1 cellular context compared by ENCODE assay signal in the genomic region with DNA sequence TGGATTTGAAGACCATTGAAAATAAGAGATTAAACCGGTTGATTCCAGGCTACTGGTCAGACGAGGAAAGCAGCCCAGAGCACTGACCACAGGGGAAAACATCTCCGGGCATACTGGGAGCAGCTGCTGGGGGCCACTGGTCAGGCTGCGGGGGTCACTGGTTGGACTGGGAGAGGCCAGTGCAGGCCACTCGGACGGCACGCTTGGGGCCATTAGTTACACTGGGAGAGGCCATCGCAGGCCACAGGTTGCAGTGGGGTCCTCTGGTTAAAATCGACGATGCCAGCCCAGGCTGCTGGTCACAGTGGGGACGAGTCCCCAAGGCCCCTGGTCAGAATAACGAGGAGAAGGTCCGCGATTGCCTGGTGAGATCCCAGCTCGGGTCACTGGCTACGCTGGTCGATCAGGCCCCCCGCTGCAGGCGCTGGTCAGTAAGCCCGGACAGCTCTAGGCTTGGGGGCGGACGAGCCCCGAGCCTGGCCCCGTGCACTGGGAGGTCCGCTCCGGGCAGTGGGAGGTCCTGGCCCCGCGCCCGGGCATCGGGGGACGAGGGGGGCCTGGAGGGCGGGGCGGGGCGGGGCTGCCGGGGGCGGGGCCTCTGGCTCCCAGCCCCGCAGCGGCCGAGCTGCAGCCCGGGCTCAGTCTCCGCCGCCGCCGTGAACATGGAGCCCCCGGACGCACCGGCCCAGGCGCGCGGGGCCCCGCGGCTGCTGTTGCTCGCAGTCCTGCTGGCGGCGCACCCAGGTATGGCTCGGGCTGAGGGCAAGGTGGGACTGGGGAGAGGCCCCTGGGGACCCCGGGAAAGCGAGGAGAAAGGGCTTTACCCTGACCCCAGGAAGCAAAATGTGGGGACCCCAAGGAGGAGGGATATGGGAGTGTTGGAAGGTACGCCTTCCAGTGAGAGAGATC.
TF ChIP-seq lines count a peak whose summit lies in the region.

A gene with protein sequence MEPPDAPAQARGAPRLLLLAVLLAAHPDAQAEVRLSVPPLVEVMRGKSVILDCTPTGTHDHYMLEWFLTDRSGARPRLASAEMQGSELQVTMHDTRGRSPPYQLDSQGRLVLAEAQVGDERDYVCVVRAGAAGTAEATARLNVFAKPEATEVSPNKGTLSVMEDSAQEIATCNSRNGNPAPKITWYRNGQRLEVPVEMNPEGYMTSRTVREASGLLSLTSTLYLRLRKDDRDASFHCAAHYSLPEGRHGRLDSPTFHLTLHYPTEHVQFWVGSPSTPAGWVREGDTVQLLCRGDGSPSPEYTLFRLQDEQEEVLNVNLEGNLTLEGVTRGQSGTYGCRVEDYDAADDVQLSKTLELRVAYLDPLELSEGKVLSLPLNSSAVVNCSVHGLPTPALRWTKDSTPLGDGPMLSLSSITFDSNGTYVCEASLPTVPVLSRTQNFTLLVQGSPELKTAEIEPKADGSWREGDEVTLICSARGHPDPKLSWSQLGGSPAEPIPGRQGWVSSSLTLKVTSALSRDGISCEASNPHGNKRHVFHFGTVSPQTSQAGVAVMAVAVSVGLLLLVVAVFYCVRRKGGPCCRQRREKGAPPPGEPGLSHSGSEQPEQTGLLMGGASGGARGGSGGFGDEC (plus strand): TSS at position 641 of the 909 bp plus-strand sequence. CDS start 22 bp downstream, at position 663.

TF ChIP-seq in HepG2, 621 proteins besides CTCF, POLR2A, EP300 and RAD21 (continued from another document and continues in another):
- TF ChIP-seq ZNF335 (CRISPR knock-in tag; IDR thresholded peaks at IDR 0.05), result no peak; the same call in 1 of the 2 replicates
- no peak for TF ChIP-seq BORCS8-MEF2B (CRISPR knock-in tag; IDR thresholded peaks at IDR 0.05)
- TF ChIP-seq, protein P1, sequence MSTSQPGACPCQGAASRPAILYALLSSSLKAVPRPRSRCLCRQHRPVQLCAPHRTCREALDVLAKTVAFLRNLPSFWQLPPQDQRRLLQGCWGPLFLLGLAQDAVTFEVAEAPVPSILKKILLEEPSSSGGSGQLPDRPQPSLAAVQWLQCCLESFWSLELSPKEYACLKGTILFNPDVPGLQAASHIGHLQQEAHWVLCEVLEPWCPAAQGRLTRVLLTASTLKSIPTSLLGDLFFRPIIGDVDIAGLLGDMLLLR (CRISPR knock-in tag; IDR thresholded peaks at IDR 0.05), result peak; percentile 51; the same call in 1 of the 2 replicates
- TF ChIP-seq ZNF234 (CRISPR knock-in tag; conservative IDR thresholded peaks at IDR 0.05), result no peak
- TF ChIP-seq SRSF4 (IDR thresholded peaks at IDR 0.05; ENCODE audit: low read depth, low read length, poor library complexity, severe bottlenecking), result no peak
- 0 out of 2 replicates have a peak, but pooled peaks have one; percentile 26 for TF ChIP-seq GTF3A (CRISPR knock-in tag; conservative IDR thresholded peaks at IDR 0.05)
- TF ChIP-seq GABPA (IDR thresholded peaks at IDR 0.05; ENCODE audit: low read depth, low read length), result no peak
- TF ChIP-seq GABPA (CRISPR knock-in tag; IDR thresholded peaks at IDR 0.05; ENCODE audit: low read depth), result no peak
- no peak for TF ChIP-seq CHD4 (IDR thresholded peaks at IDR 0.05; ENCODE audit: borderline replicate concordance, low read length)
- TF ChIP-seq MEIS1 (CRISPR knock-in tag; IDR thresholded peaks at IDR 0.05; ENCODE audit: borderline replicate concordance), result 0 out of 2 replicates have a peak, but pooled peaks have one; percentile 20
- no peak for TF ChIP-seq TCF7 (IDR thresholded peaks at IDR 0.05; ENCODE audit: low read depth)
- peak; percentile 86 for TF ChIP-seq KAT7 (CRISPR knock-in tag; IDR thresholded peaks at IDR 0.05; ENCODE audit: borderline replicate concordance)
- no peak for TF ChIP-seq ZKSCAN1 (IDR thresholded peaks at IDR 0.05; ENCODE audit: low read length)
- TF ChIP-seq ZNF17 (CRISPR knock-in tag; IDR thresholded peaks at IDR 0.05), result no peak
- TF ChIP-seq HES4 (CRISPR knock-in tag; IDR thresholded peaks at IDR 0.05; ENCODE audit: borderline replicate concordance), result no peak
- no peak for TF ChIP-seq KMT2B (CRISPR knock-in tag; IDR thresholded peaks at IDR 0.05)
- TF ChIP-seq AGO1 (IDR thresholded peaks at IDR 0.05; ENCODE audit: low read depth, low read length, poor library complexity, severe bottlenecking), result peak; percentile 26
- TF ChIP-seq ZNF276 (CRISPR knock-in tag; IDR thresholded peaks at IDR 0.05; ENCODE audit: low read depth), result no peak; the same call in 1 of the 2 replicates
- TF ChIP-seq TEAD2 (CRISPR knock-in tag; IDR thresholded peaks at IDR 0.05), result no peak
- no peak for TF ChIP-seq SP1 (IDR thresholded peaks at IDR 0.05)
- TF ChIP-seq SP1 (CRISPR knock-in tag; IDR thresholded peaks at IDR 0.05), result peak; percentile 63
- TF ChIP-seq, protein P2, sequence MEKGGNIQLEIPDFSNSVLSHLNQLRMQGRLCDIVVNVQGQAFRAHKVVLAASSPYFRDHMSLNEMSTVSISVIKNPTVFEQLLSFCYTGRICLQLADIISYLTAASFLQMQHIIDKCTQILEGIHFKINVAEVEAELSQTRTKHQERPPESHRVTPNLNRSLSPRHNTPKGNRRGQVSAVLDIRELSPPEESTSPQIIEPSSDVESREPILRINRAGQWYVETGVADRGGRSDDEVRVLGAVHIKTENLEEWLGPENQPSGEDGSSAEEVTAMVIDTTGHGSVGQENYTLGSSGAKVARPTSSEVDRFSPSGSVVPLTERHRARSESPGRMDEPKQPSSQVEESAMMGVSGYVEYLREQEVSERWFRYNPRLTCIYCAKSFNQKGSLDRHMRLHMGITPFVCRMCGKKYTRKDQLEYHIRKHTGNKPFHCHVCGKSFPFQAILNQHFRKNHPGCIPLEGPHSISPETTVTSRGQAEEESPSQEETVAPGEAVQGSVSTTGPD (CRISPR knock-in tag; IDR thresholded peaks at IDR 0.05), result no peak
- TF ChIP-seq MAFF (IDR thresholded peaks at IDR 0.05; ENCODE audit: low read depth, low read length), result no peak
- TF ChIP-seq KDM5B (CRISPR knock-in tag; IDR thresholded peaks at IDR 0.05; ENCODE audit: borderline replicate concordance), result no peak
- no peak for TF ChIP-seq ZNF761 (CRISPR knock-in tag; conservative IDR thresholded peaks at IDR 0.05)
- no peak; the same call in 1 of the 2 replicates for TF ChIP-seq NFKB2 (CRISPR knock-in tag; IDR thresholded peaks at IDR 0.05; ENCODE audit: borderline replicate concordance)
- TF ChIP-seq ZNF816 (CRISPR knock-in tag; IDR thresholded peaks at IDR 0.05; ENCODE audit: borderline replicate concordance), result no peak
- no peak for TF ChIP-seq SYNCRIP (IDR thresholded peaks at IDR 0.05; ENCODE audit: insufficient read depth, low read depth, low read length)
- TF ChIP-seq CBFB (CRISPR knock-in tag; IDR thresholded peaks at IDR 0.05), result no peak
- TF ChIP-seq ZBTB46 (CRISPR knock-in tag; IDR thresholded peaks at IDR 0.05; ENCODE audit: borderline replicate concordance), result no peak
- TF ChIP-seq ZNF143 (CRISPR knock-in tag; IDR thresholded peaks at IDR 0.05), result no peak
- TF ChIP-seq NR2C2 (CRISPR knock-in tag; IDR thresholded peaks at IDR 0.05; ENCODE audit: borderline replicate concordance), result peak; percentile 26; the same call in 1 of the 2 replicates
- TF ChIP-seq TSC22D2 (CRISPR knock-in tag; IDR thresholded peaks at IDR 0.05; ENCODE audit: borderline replicate concordance), result peak; percentile 66; the same call in 1 of the 2 replicates
- peak; percentile 45; the same call in 1 of the 2 replicates for TF ChIP-seq ZBTB43 (CRISPR knock-in tag; conservative IDR thresholded peaks at IDR 0.05)
- TF ChIP-seq THRA (CRISPR knock-in tag; IDR thresholded peaks at IDR 0.05; ENCODE audit: borderline replicate concordance), result no peak; the same call in 1 of the 2 replicates
- TF ChIP-seq, protein P3, sequence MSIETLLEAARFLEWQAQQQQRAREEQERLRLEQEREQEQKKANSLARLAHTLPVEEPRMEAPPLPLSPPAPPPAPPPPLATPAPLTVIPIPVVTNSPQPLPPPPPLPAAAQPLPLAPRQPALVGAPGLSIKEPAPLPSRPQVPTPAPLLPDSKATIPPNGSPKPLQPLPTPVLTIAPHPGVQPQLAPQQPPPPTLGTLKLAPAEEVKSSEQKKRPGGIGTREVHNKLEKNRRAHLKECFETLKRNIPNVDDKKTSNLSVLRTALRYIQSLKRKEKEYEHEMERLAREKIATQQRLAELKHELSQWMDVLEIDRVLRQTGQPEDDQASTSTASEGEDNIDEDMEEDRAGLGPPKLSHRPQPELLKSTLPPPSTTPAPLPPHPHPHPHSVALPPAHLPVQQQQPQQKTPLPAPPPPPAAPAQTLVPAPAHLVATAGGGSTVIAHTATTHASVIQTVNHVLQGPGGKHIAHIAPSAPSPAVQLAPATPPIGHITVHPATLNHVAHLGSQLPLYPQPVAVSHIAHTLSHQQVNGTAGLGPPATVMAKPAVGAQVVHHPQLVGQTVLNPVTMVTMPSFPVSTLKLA (IDR thresholded peaks at IDR 0.05), result no peak
- 0 out of 2 replicates have a peak, but pooled peaks have one; percentile 13 for TF ChIP-seq FOXC1 (CRISPR knock-in tag; IDR thresholded peaks at IDR 0.05; ENCODE audit: borderline replicate concordance)
- no peak for TF ChIP-seq ONECUT2 (CRISPR knock-in tag; IDR thresholded peaks at IDR 0.05)
- TF ChIP-seq GATA4 (IDR thresholded peaks at IDR 0.05; ENCODE audit: borderline replicate concordance, low read depth), result peak; percentile 60; the same call in 1 of the 2 replicates
- TF ChIP-seq ZSCAN25 (CRISPR knock-in tag; IDR thresholded peaks at IDR 0.05), result no peak
- TF ChIP-seq ZNF773 (CRISPR knock-in tag; IDR thresholded peaks at IDR 0.05; ENCODE audit: borderline replicate concordance), result no peak
- no peak for TF ChIP-seq GZF1 (CRISPR knock-in tag; IDR thresholded peaks at IDR 0.05)
- no peak; the same call in 1 of the 2 replicates for TF ChIP-seq KAT8 (CRISPR knock-in tag; IDR thresholded peaks at IDR 0.05)
- TF ChIP-seq, protein P4, sequence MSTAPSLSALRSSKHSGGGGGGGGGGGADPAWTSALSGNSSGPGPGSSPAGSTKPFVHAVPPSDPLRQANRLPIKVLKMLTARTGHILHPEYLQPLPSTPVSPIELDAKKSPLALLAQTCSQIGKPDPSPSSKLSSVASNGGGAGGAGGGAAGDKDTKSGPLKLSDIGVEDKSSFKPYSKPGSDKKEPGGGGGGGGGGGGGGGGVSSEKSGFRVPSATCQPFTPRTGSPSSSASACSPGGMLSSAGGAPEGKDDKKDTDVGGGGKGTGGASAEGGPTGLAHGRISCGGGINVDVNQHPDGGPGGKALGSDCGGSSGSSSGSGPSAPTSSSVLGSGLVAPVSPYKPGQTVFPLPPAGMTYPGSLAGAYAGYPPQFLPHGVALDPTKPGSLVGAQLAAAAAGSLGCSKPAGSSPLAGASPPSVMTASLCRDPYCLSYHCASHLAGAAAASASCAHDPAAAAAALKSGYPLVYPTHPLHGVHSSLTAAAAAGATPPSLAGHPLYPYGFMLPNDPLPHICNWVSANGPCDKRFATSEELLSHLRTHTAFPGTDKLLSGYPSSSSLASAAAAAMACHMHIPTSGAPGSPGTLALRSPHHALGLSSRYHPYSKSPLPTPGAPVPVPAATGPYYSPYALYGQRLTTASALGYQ (CRISPR knock-in tag; IDR thresholded peaks at IDR 0.05), result 0 out of 2 replicates have a peak, but pooled peaks have one; percentile 29
